In the genomic region with DNA sequence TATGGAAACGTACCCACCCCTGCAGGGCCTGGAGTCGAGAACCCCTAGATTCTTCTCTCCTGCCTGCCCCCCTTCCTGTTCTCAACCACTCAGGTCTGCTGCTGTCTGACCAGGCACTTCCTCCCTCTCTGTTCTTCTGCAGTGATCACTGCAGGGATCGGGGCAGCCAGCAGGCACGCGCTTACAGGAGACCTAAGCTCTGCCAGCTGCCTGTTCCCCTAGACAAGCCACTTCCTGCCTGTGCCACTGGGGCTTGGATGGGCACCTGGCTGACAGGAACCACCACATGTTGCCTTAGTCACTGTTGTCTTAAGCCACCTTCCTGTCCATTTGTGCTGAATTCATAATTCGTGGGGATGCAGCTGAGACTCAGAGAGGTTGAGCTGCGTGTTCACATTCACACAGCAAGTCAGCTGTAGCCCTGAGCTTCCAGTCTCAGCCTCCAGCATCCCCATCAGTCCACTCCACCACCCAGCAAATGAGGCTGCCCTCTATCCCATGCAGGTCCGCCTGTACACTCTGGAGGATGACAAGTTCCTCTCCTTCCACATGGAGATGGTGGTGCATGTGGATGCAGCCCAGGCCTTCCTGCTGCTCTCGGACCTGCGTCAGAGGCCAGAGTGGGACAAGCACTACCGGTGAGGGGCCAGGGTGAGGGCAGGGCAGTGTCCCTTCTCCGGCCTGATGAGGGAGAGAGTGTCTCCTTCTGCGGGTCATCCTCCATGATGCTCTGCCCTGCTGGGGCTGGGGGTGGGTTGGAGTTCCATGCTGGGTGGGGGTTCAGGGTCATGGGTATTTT, we compare ENCODE assay signal across 10 cellular contexts. TPM values are rescaled to one million over a fixed set of nuclear protein-coding genes. Genes with fewer than 3 reads are reported as not detected.
DNase-seq lines count a peak whose midpoint lies in the region; ATAC-seq and TF ChIP-seq lines count a peak whose summit lies in the region.
"Had no signal": no experiment of that assay in that cellular context is flagged by ENCODE, and none has a peak within 500 bp of the region (broad histone marks: within the 10 kb centered on the region; RNA-seq: fewer than 3 reads in every experiment).

No MANE protein-coding gene starts in this region.

- ATAC-seq in HG03457 (IDR thresholded peaks at IDR 0.05; ENCODE audit: unreplicated experiment): no peak
- ATAC-seq in gastroesophageal sphincter: no peak

- no peak overlapping the region for H3K27ac ChIP-seq in SJCRH30
- no peak overlapping the region for H3K27ac ChIP-seq in gastroesophageal sphincter

- no peak for TF ChIP-seq CTCF in gastroesophageal sphincter (IDR thresholded peaks at IDR 0.05)

- DNase-seq in stimulated activated naive CD4-positive, alpha-beta T cell (lab: John Stamatoyannopoulos, UW): peak in 4 of 6 experiments; percentile 2 to 45 (median 23)
- no peak for DNase-seq in stimulated activated naive CD4-positive, alpha-beta T cell treated with Interleukin-2 at 50 U/mL for 16 hours (lab: John Stamatoyannopoulos, UW)
- DNase-seq in SJCRH30 (peak; percentile 38 to 51), NOMO-1 treated with DMSO at 0.1 percent for 48 hours (lab: John Stamatoyannopoulos, UW; ENCODE audit: unreplicated experiment) (no peak), globus pallidus (ENCODE audit: low spot score) (no peak)
- DNase-seq in effector CD8-positive, alpha-beta T cell (lab: John Stamatoyannopoulos, UW): peak; percentile 2
- DNase-seq: NK-92 treated with Interleukin-12 subunit alpha and Interleukin-12 subunit beta, amount 100 ng/mL, for 24 hours had no signal

- WGBS in gastroesophageal sphincter (ENCODE audit: low coverage in 1 of 2), 2 donors: 89% methylated on average over 4 of the region's 13 CpGs; no CpG with 5 or more reads in 1 of the 2 donors

- H3K4me1 ChIP-seq in SJCRH30 (peaks cover 4% of the 10 kb centered on the region; the same call in 1 of the 2 replicates), gastroesophageal sphincter (no peaks in the 10 kb centered on the region)

- H3K9me3 ChIP-seq in SJCRH30 (replicated peaks) (no peaks in the 10 kb centered on the region), gastroesophageal sphincter (no peaks in the 10 kb centered on the region)

- H3K4me3 ChIP-seq in SJCRH30: no peak overlapping the region
- no peak overlapping the region for H3K4me3 ChIP-seq in gastroesophageal sphincter

- no peak for TF ChIP-seq POLR2A in gastroesophageal sphincter (IDR thresholded peaks at IDR 0.05)

- no peaks in the 10 kb centered on the region for H3K27me3 ChIP-seq in SJCRH30
- H3K27me3 ChIP-seq in gastroesophageal sphincter: no peaks in the 10 kb centered on the region

- no peak for TF ChIP-seq EP300 in gastroesophageal sphincter (IDR thresholded peaks at IDR 0.05)

- H3K36me3 ChIP-seq in SJCRH30 (no peaks in the 10 kb centered on the region), gastroesophageal sphincter (peaks cover 0 to 99% of the 10 kb centered on the region in 2 donors)

RNA-seq across cellular contexts. Expression of gene FAM151A, which starts 18.6 kb away (rescaled TPM):
- not detected in 2 replicates for total RNA-seq in SJCRH30 (2014; rRNA removed; shearing (Covaris generic))
- total RNA-seq in gastroesophageal sphincter: not detected
- total RNA-seq: activated CD8-positive, alpha-beta memory T cell treated with anti-CD3 and anti-CD28 coated beads for 36 hours had no signal

RNA-seq across cellular contexts. Expression of gene MROH7, which starts 36.8 kb away (rescaled TPM):
- total RNA-seq in SJCRH30 (2014; rRNA removed; shearing (Covaris generic)): not detected in 2 replicates
- 10 to 100 TPM in 2 of 4 donors, 1 to 10 TPM in 2; 5.7 to 25.2 (median 13.3) TPM for total RNA-seq in gastroesophageal sphincter
- total RNA-seq: activated CD8-positive, alpha-beta memory T cell treated with anti-CD3 and anti-CD28 coated beads for 36 hours had no signal

RNA-seq across cellular contexts. Expression of gene ACOT11, which starts 56.7 kb away (rescaled TPM):
- 4.3 and 4.4 TPM in 2 replicates for total RNA-seq in SJCRH30 (2014; rRNA removed; shearing (Covaris generic))
- total RNA-seq in gastroesophageal sphincter: 10 to 100 TPM in 3 of 4 donors, 1 to 10 TPM in 1; 4.4 to 40.5 (median 10.9) TPM

Comparison
In these comparisons a context has a peak if more than half of its experiments do, and no peak if none do; other contexts are left out.
1. DNase-seq: peak in stimulated activated naive CD4-positive, alpha-beta T cell (4 of 6), SJCRH30 (2 of 2) and effector CD8-positive, alpha-beta T cell (single experiment); none in stimulated activated naive CD4-positive, alpha-beta T cell treated with Interleukin-2 at 50 U/mL for 16 hours (single experiment), NOMO-1 treated with DMSO at 0.1 percent for 48 hours (single experiment) and globus pallidus (single experiment).